8 cellular contexts compared by ENCODE assay signal in genomic region chr5:141618030-141618803, GRCh38. TPM values are rescaled to one million over a fixed set of nuclear protein-coding genes. Genes with fewer than 3 reads are reported as not detected.
A peak's percentile ranks its signal among the peaks of the same experiment; 100 is the strongest.
DNase-seq lines count a peak whose midpoint lies in the region; ATAC-seq and TF ChIP-seq lines count a peak whose summit lies in the region.

No MANE protein-coding gene starts in this region.

- peak overlapping the region; percentile 90 for H3K9ac ChIP-seq in endodermal cell (ENCODE audit: extremely low read depth, low read length, poor library complexity, severe bottlenecking)
- H3K9ac ChIP-seq in muscle layer of colon (ENCODE audit: low read length) = peak overlapping the region; percentile 24

- peak overlapping the region; percentile 99 for H3K4me3 Mint-ChIP-seq in activated CD8-positive, alpha-beta T cell treated with anti-CD3 and anti-CD28 coated beads for 36 hours
- peak overlapping the region; percentile 94 for H3K4me3 Mint-ChIP-seq in endodermal cell

- H3K9me3 ChIP-seq in A673 (ENCODE audit: low read depth, low read length, poor library complexity, severe bottlenecking) (no peaks in the 10 kb centered on the region), endodermal cell (ENCODE audit: control insufficient read depth, low read length) (no peaks in the 10 kb centered on the region), muscle layer of colon (ENCODE audit: low read length) (no peaks in the 10 kb centered on the region), thymus (ENCODE audit: control insufficient read depth) (no peaks in the 10 kb centered on the region)

- intact Hi-C loops in A673 (cut with micrococcal nuclease; ENCODE audit: unreplicated experiment) = no loop called here
- intact Hi-C loops in activated CD8-positive, alpha-beta T cell treated with anti-CD3 and anti-CD28 coated beads for 36 hours (cut with micrococcal nuclease) = loop anchor here (2.0 kb wide), 1 partner anchor 13 kb away; no protein-coding TSS in a partner anchor

- H3K27me3 ChIP-seq in A673 (replicated peaks; ENCODE audit: insufficient read depth, low read depth, low read length, poor library complexity) (no peaks in the 10 kb centered on the region), endodermal cell (ENCODE audit: control insufficient read depth, insufficient read depth, low read length, poor library complexity, severe bottlenecking) (no peaks in the 10 kb centered on the region), muscle layer of colon (ENCODE audit: control insufficient read depth in 1 of 2, insufficient read depth in 2 of 2, low read length in 2 of 2) (no peaks in the 10 kb centered on the region), thymus (ENCODE audit: control insufficient read depth, insufficient read depth) (no peaks in the 10 kb centered on the region)

- H3K4me3 ChIP-seq in A673 (ENCODE audit: low read depth, low read length, poor library complexity, severe bottlenecking) = peak overlapping the region; percentile 92
- peak overlapping the region; percentile 83 for H3K4me3 ChIP-seq in endodermal cell (ENCODE audit: low read length)
- peak overlapping the region; percentile 61 to 80 for H3K4me3 ChIP-seq in muscle layer of colon (ENCODE audit: low read depth in 1 of 2, low read length in 2 of 2)
- H3K4me3 ChIP-seq in thymus (ENCODE audit: low read length) = peak overlapping the region; percentile 75

- H3K36me3 ChIP-seq in A673 (ENCODE audit: insufficient read depth, low read length, poor library complexity, severe bottlenecking) (peaks cover 28% of the 10 kb centered on the region), endodermal cell (ENCODE audit: control insufficient read depth, insufficient read depth, low read length) (peaks cover 37% of the 10 kb centered on the region), muscle layer of colon (ENCODE audit: insufficient read depth, low read length) (peaks cover 28% of the 10 kb centered on the region), thymus (ENCODE audit: control insufficient read depth, insufficient read depth) (peaks cover 23% of the 10 kb centered on the region)

- peaks cover 51% of the 10 kb centered on the region for H3K36me3 Mint-ChIP-seq in activated CD8-positive, alpha-beta T cell treated with anti-CD3 and anti-CD28 coated beads for 36 hours (ENCODE audit: low read depth)
- peaks cover 19% of the 10 kb centered on the region for H3K36me3 Mint-ChIP-seq in endodermal cell (ENCODE audit: low read depth)

- DNase-seq in A673 (ENCODE audit: low spot score) (peak; percentile 53), NCI-H2227 (lab: John Stamatoyannopoulos, UW; ENCODE audit: unreplicated experiment) (peak; percentile 48), endodermal cell (peak; percentile 90)
- peak; percentile 68 for DNase-seq in activated CD8-positive, alpha-beta T cell treated with anti-CD3 and anti-CD28 coated beads for 36 hours

- H3K9me3 Mint-ChIP-seq in activated CD8-positive, alpha-beta T cell treated with anti-CD3 and anti-CD28 coated beads for 36 hours = no peaks in the 10 kb centered on the region
- no peaks in the 10 kb centered on the region for H3K9me3 Mint-ChIP-seq in endodermal cell

- TF ChIP-seq CTCF in A673 (conservative IDR thresholded peaks at IDR 0.05; ENCODE audit: low read depth, low read length) = no peak
- no peak for TF ChIP-seq CTCF in activated CD8-positive, alpha-beta T cell treated with anti-CD3 and anti-CD28 coated beads for 36 hours (IDR thresholded peaks at IDR 0.05)
- TF ChIP-seq CTCF in endodermal cell (conservative IDR thresholded peaks at IDR 0.05) = no peak

- H3K4me1 ChIP-seq in A673 (ENCODE audit: insufficient read depth, low read length, poor library complexity, severe bottlenecking) = peaks cover 33% of the 10 kb centered on the region
- peaks cover 9% of the 10 kb centered on the region for H3K4me1 ChIP-seq in endodermal cell (ENCODE audit: control insufficient read depth, insufficient read depth, low read length)
- peaks cover 12% of the 10 kb centered on the region for H3K4me1 ChIP-seq in muscle layer of colon (ENCODE audit: insufficient read depth, low read length)
- H3K4me1 ChIP-seq in thymus (ENCODE audit: control insufficient read depth, insufficient read depth, low read length) = peaks cover 6% of the 10 kb centered on the region

- BruUV-seq in A673 (replicated peaks; lab: Mats Ljungman, UMichigan) = no TSS peak

- no peaks in the 10 kb centered on the region for H3K27me3 Mint-ChIP-seq in activated CD8-positive, alpha-beta T cell treated with anti-CD3 and anti-CD28 coated beads for 36 hours
- no peaks in the 10 kb centered on the region for H3K27me3 Mint-ChIP-seq in endodermal cell (ENCODE audit: insufficient read depth)

- peak; percentile 41 for ATAC-seq in GM18511 (IDR thresholded peaks at IDR 0.05; ENCODE audit: unreplicated experiment)
- peak; percentile 36 for ATAC-seq in HG02973 (IDR thresholded peaks at IDR 0.05; ENCODE audit: unreplicated experiment)
- ATAC-seq in activated CD8-positive, alpha-beta T cell treated with anti-CD3 and anti-CD28 coated beads for 36 hours = peak; percentile 42

- 0% methylated on average over 14 to 36 of the region's 36 CpGs for WGBS in endodermal cell (ENCODE audit: insufficient coverage in 1 of 2, insufficient read length in 1 of 2), 2 experiments
- under 1% methylated on average over 36 of the region's 36 CpGs for WGBS in thymus

- H3K4me1 Mint-ChIP-seq in activated CD8-positive, alpha-beta T cell treated with anti-CD3 and anti-CD28 coated beads for 36 hours (ENCODE audit: low read depth) = peaks cover 54% of the 10 kb centered on the region
- H3K4me1 Mint-ChIP-seq in endodermal cell = peaks cover 37% of the 10 kb centered on the region

- peak overlapping the region; percentile 96 for H3K27ac Mint-ChIP-seq in activated CD8-positive, alpha-beta T cell treated with anti-CD3 and anti-CD28 coated beads for 36 hours
- H3K27ac Mint-ChIP-seq in endodermal cell = peak overlapping the region; percentile 97

- POLR2A ChIA-PET in A673 (lab: Charles Lee; ENCODE audit: low non-redundant PET) = interaction anchor here (1.2 kb wide), 1 partner anchor 26 kb away, joined by 3 read pairs; no protein-coding TSS in a partner anchor
- POLR2A ChIA-PET in activated CD8-positive, alpha-beta T cell treated with anti-CD3 and anti-CD28 coated beads for 36 hours (lab: Charles Lee) = interaction anchor here (0.6 to 4.1 kb wide), 17 partner anchors 9 to 127 kb away, joined by 3 to 37 read pairs (median 5); partner anchors contain the start of genes HDAC3 and RELL2

- CTCF ChIA-PET in A673 (lab: Charles Lee) = interaction anchor here (0.5 to 1.9 kb wide), 9 partner anchors 20 to 436 kb away, joined by 3 to 50 read pairs (median 3); partner anchors contain the start of gene PCDHB16
- CTCF ChIA-PET in activated CD8-positive, alpha-beta T cell treated with anti-CD3 and anti-CD28 coated beads for 36 hours (lab: Charles Lee) = interaction anchor here (0.8 to 13.6 kb wide), 21 partner anchors 13 to 351 kb away, joined by 3 to 297 read pairs (median 9); partner anchors contain the start of genes FCHSD1, HDAC3, RELL2 and RNF14

- H3K27ac ChIP-seq in A673 (ENCODE audit: low read depth, low read length, poor library complexity, severe bottlenecking) (peak overlapping the region; percentile 90), endodermal cell (ENCODE audit: low read depth, low read length) (peak overlapping the region; percentile 58), muscle layer of colon (ENCODE audit: low read depth, low read length) (peak overlapping the region; percentile 47), thymus (ENCODE audit: low read depth) (peak overlapping the region; percentile 84)

RNA-seq across cellular contexts. Expression of gene DIAPH1, which starts 0.6 kb away (rescaled TPM):
- total RNA-seq in A673 (2021) (105 and 109 TPM in 2 replicates), endodermal cell (100 to 1,000 TPM; 104 to 106 TPM)
- total RNA-seq in activated CD8-positive, alpha-beta T cell treated with anti-CD3 and anti-CD28 coated beads for 36 hours = 100 to 1,000 TPM; 209 to 218 TPM
- 55.4 TPM for polyA plus RNA-seq in endodermal cell (2013, experiment 1 of 2)
- 53.9 TPM for polyA plus RNA-seq in endodermal cell (2013, experiment 2 of 2)
- 80.0 TPM for polyA plus RNA-seq in thymus

RNA-seq across cellular contexts. Expression of gene HDAC3, which starts 18.4 kb away (rescaled TPM):
- 93.1 and 109 TPM in 2 replicates for total RNA-seq in A673 (2021)
- total RNA-seq in activated CD8-positive, alpha-beta T cell treated with anti-CD3 and anti-CD28 coated beads for 36 hours = 10 to 100 TPM; 94.8 to 98.3 TPM
- total RNA-seq in endodermal cell = 10 to 100 TPM; 73.3 to 78.9 TPM
- 91.5 TPM for polyA plus RNA-seq in endodermal cell (2013, experiment 1 of 2)
- 74.8 TPM for polyA plus RNA-seq in endodermal cell (2013, experiment 2 of 2)
- polyA plus RNA-seq in thymus = 82.9 TPM

RNA-seq across cellular contexts. Expression of gene RELL2, which starts 18.6 kb away (rescaled TPM):
- 4.7 and 6.6 TPM in 2 replicates for total RNA-seq in A673 (2021)
- 10 to 100 TPM; 31.4 to 35.6 TPM for total RNA-seq in activated CD8-positive, alpha-beta T cell treated with anti-CD3 and anti-CD28 coated beads for 36 hours
- 1 to 10 TPM; 3.1 to 6.2 TPM for total RNA-seq in endodermal cell
- polyA plus RNA-seq in endodermal cell (2013, experiment 1 of 2) = 6.4 TPM
- 3.8 TPM for polyA plus RNA-seq in endodermal cell (2013, experiment 2 of 2)
- 20.8 TPM for polyA plus RNA-seq in thymus

RNA-seq across cellular contexts. Expression of gene FCHSD1, which starts 33.0 kb away (rescaled TPM):
- total RNA-seq in A673 (2021) (2.3 and 3.9 TPM in 2 replicates), endodermal cell (10 to 100 TPM; 34.8 to 41.7 TPM)
- total RNA-seq in activated CD8-positive, alpha-beta T cell treated with anti-CD3 and anti-CD28 coated beads for 36 hours = 10 to 100 TPM; 30.1 to 31.8 TPM
- 30.3 TPM for polyA plus RNA-seq in endodermal cell (2013, experiment 1 of 2)
- 23.9 TPM for polyA plus RNA-seq in endodermal cell (2013, experiment 2 of 2)
- 29.8 TPM for polyA plus RNA-seq in thymus

Comparison
In these comparisons a context has a peak if more than half of its experiments do, and no peak if none do; other contexts are left out.
1. Peak in every context shown above with its lines: DNase-seq, ATAC-seq, H3K4me3 ChIP-seq and H3K27ac ChIP-seq.